In the genomic region with DNA sequence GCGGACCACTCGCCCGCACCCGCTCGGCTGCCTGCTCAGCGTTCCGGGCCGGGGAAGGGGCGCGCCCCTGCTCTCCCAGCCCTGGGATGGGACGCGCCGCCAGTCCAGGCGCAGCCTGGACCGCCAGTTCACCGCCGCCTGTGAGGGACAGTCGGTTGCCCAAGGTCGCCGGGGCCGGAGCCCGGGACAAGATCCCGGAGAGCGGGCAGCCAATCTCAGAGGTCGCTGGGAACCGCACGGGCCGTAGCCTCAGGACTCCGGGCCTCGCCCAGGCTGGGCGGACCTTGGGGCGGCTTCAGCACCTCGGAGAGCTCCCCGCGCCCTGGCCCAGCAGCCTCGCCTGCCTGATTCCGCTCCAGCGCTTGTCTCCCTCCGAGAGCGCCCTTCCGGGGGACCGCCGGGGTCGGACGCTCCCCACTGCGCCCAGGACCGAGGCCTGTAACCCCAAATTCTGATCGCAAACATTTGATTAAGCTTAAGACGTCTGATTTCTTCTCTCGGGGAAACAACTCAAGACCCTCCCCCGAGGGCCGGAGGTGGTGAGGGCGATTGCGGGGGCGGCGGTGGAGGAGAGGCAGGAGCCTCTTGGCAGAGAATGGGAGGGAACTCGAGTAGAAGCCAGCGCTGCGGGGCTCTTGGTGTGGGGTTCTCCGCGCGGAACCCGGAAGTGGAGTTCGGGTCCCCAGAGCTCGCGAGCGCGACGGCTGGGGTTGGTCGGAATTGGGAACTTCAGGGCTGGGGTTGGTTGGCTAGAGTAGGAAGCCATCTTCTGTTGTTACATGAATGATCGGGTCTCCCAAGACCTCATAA, we compare ENCODE assay signal across 1 cellular context.
TF ChIP-seq lines count a peak whose summit lies in the region.

No MANE protein-coding gene starts in this region.

TF ChIP-seq in WTC11, 78 proteins besides CTCF, POLR2A, EP300 and RAD21 (continued from another document and continues in another):
- TF ChIP-seq, protein P1, sequence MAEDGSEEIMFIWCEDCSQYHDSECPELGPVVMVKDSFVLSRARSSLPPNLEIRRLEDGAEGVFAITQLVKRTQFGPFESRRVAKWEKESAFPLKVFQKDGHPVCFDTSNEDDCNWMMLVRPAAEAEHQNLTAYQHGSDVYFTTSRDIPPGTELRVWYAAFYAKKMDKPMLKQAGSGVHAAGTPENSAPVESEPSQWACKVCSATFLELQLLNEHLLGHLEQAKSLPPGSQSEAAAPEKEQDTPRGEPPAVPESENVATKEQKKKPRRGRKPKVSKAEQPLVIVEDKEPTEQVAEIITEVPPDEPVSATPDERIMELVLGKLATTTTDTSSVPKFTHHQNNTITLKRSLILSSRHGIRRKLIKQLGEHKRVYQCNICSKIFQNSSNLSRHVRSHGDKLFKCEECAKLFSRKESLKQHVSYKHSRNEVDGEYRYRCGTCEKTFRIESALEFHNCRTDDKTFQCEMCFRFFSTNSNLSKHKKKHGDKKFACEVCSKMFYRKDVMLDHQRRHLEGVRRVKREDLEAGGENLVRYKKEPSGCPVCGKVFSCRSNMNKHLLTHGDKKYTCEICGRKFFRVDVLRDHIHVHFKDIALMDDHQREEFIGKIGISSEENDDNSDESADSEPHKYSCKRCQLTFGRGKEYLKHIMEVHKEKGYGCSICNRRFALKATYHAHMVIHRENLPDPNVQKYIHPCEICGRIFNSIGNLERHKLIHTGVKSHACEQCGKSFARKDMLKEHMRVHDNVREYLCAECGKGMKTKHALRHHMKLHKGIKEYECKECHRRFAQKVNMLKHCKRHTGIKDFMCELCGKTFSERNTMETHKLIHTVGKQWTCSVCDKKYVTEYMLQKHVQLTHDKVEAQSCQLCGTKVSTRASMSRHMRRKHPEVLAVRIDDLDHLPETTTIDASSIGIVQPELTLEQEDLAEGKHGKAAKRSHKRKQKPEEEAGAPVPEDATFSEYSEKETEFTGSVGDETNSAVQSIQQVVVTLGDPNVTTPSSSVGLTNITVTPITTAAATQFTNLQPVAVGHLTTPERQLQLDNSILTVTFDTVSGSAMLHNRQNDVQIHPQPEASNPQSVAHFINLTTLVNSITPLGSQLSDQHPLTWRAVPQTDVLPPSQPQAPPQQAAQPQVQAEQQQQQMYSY (CRISPR knock-in tag; IDR thresholded peaks at IDR 0.05): peak; percentile 97
- TF ChIP-seq TEAD1 (CRISPR knock-in tag; IDR thresholded peaks at IDR 0.05) (peak; percentile 98), ZNF138 (CRISPR knock-in tag; conservative IDR thresholded peaks at IDR 0.05) (no peak), SOX15 (CRISPR knock-in tag; IDR thresholded peaks at IDR 0.05) (no peak), KAT7 (CRISPR knock-in tag; IDR thresholded peaks at IDR 0.05; ENCODE audit: borderline replicate concordance) (peak; percentile 82; the same call in 1 of the 2 replicates), MYBL2 (CRISPR knock-in tag; IDR thresholded peaks at IDR 0.05) (peak; percentile 94), TP53 (CRISPR knock-in tag; IDR thresholded peaks at IDR 0.05) (peak; percentile 92), ETV6 (CRISPR knock-in tag; IDR thresholded peaks at IDR 0.05) (peak; percentile 92), ZNF416 (CRISPR knock-in tag; IDR thresholded peaks at IDR 0.05) (no peak), NR1H2 (CRISPR knock-in tag; IDR thresholded peaks at IDR 0.05) (0 out of 2 replicates have a peak, but pooled peaks have one; percentile 24), HMGA2 (CRISPR knock-in tag; IDR thresholded peaks at IDR 0.05) (no peak), SP1 (CRISPR knock-in tag; conservative IDR thresholded peaks at IDR 0.05) (peak; percentile 79), ZNF317 (CRISPR knock-in tag; IDR thresholded peaks at IDR 0.05; ENCODE audit: borderline replicate concordance, low read depth) (peak; percentile 79), SMAD3 (CRISPR knock-in tag; IDR thresholded peaks at IDR 0.05; ENCODE audit: borderline replicate concordance) (peak; percentile 97), GTF2I (CRISPR knock-in tag; conservative IDR thresholded peaks at IDR 0.05) (no peak), SMAD4 (CRISPR knock-in tag; IDR thresholded peaks at IDR 0.05) (peak; percentile 86), ESRRA (CRISPR knock-in tag; IDR thresholded peaks at IDR 0.05; ENCODE audit: borderline replicate concordance) (peak; percentile 91; the same call in 1 of the 2 replicates), RELA (CRISPR knock-in tag; IDR thresholded peaks at IDR 0.05; ENCODE audit: borderline replicate concordance) (peak; percentile 96), RORB (CRISPR knock-in tag; IDR thresholded peaks at IDR 0.05) (no peak), JAZF1 (CRISPR knock-in tag; IDR thresholded peaks at IDR 0.05) (no peak), GABPB1 (CRISPR knock-in tag; IDR thresholded peaks at IDR 0.05) (peak; percentile 89), TEAD4 (CRISPR knock-in tag; IDR thresholded peaks at IDR 0.05) (peak; percentile 91), ZNF232 (CRISPR knock-in tag; IDR thresholded peaks at IDR 0.05) (peak; percentile 97), NFE2L1 (CRISPR knock-in tag; IDR thresholded peaks at IDR 0.05) (peak; percentile 95), JUN (CRISPR knock-in tag; IDR thresholded peaks at IDR 0.05) (peak; percentile 97), NR3C1 (CRISPR knock-in tag; conservative IDR thresholded peaks at IDR 0.05; ENCODE audit: low read depth) (no peak; the same call in 1 of the 2 replicates), CREB1 (CRISPR knock-in tag; IDR thresholded peaks at IDR 0.05) (peak; percentile 91), ZNF396 (CRISPR knock-in tag; IDR thresholded peaks at IDR 0.05; ENCODE audit: borderline replicate concordance) (no peak)
- TF ChIP-seq, protein P2, sequence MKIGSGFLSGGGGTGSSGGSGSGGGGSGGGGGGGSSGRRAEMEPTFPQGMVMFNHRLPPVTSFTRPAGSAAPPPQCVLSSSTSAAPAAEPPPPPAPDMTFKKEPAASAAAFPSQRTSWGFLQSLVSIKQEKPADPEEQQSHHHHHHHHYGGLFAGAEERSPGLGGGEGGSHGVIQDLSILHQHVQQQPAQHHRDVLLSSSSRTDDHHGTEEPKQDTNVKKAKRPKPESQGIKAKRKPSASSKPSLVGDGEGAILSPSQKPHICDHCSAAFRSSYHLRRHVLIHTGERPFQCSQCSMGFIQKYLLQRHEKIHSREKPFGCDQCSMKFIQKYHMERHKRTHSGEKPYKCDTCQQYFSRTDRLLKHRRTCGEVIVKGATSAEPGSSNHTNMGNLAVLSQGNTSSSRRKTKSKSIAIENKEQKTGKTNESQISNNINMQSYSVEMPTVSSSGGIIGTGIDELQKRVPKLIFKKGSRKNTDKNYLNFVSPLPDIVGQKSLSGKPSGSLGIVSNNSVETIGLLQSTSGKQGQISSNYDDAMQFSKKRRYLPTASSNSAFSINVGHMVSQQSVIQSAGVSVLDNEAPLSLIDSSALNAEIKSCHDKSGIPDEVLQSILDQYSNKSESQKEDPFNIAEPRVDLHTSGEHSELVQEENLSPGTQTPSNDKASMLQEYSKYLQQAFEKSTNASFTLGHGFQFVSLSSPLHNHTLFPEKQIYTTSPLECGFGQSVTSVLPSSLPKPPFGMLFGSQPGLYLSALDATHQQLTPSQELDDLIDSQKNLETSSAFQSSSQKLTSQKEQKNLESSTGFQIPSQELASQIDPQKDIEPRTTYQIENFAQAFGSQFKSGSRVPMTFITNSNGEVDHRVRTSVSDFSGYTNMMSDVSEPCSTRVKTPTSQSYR (CRISPR knock-in tag; IDR thresholded peaks at IDR 0.05): peak; percentile 93
- TF ChIP-seq, protein P3, sequence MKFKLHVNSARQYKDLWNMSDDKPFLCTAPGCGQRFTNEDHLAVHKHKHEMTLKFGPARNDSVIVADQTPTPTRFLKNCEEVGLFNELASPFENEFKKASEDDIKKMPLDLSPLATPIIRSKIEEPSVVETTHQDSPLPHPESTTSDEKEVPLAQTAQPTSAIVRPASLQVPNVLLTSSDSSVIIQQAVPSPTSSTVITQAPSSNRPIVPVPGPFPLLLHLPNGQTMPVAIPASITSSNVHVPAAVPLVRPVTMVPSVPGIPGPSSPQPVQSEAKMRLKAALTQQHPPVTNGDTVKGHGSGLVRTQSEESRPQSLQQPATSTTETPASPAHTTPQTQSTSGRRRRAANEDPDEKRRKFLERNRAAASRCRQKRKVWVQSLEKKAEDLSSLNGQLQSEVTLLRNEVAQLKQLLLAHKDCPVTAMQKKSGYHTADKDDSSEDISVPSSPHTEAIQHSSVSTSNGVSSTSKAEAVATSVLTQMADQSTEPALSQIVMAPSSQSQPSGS (CRISPR knock-in tag; IDR thresholded peaks at IDR 0.05; ENCODE audit: borderline replicate concordance, low read depth): no peak
- TF ChIP-seq, protein P4, sequence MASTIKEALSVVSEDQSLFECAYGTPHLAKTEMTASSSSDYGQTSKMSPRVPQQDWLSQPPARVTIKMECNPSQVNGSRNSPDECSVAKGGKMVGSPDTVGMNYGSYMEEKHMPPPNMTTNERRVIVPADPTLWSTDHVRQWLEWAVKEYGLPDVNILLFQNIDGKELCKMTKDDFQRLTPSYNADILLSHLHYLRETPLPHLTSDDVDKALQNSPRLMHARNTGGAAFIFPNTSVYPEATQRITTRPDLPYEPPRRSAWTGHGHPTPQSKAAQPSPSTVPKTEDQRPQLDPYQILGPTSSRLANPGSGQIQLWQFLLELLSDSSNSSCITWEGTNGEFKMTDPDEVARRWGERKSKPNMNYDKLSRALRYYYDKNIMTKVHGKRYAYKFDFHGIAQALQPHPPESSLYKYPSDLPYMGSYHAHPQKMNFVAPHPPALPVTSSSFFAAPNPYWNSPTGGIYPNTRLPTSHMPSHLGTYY (CRISPR knock-in tag; IDR thresholded peaks at IDR 0.05): no peak
- TF ChIP-seq, protein P5, sequence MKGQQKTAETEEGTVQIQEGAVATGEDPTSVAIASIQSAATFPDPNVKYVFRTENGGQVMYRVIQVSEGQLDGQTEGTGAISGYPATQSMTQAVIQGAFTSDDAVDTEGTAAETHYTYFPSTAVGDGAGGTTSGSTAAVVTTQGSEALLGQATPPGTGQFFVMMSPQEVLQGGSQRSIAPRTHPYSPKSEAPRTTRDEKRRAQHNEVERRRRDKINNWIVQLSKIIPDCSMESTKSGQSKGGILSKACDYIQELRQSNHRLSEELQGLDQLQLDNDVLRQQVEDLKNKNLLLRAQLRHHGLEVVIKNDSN (CRISPR knock-in tag; IDR thresholded peaks at IDR 0.05): peak; percentile 84; the same call in 1 of the 2 replicates
- TF ChIP-seq, protein P6, sequence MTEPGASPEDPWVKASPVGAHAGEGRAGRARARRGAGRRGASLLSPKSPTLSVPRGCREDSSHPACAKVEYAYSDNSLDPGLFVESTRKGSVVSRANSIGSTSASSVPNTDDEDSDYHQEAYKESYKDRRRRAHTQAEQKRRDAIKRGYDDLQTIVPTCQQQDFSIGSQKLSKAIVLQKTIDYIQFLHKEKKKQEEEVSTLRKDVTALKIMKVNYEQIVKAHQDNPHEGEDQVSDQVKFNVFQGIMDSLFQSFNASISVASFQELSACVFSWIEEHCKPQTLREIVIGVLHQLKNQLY (CRISPR knock-in tag; IDR thresholded peaks at IDR 0.05): peak; percentile 71; the same call in 1 of the 2 replicates
- TF ChIP-seq, protein P7, sequence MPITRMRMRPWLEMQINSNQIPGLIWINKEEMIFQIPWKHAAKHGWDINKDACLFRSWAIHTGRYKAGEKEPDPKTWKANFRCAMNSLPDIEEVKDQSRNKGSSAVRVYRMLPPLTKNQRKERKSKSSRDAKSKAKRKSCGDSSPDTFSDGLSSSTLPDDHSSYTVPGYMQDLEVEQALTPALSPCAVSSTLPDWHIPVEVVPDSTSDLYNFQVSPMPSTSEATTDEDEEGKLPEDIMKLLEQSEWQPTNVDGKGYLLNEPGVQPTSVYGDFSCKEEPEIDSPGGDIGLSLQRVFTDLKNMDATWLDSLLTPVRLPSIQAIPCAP (CRISPR knock-in tag; IDR thresholded peaks at IDR 0.05): peak; percentile 93
- TF ChIP-seq, protein P8, sequence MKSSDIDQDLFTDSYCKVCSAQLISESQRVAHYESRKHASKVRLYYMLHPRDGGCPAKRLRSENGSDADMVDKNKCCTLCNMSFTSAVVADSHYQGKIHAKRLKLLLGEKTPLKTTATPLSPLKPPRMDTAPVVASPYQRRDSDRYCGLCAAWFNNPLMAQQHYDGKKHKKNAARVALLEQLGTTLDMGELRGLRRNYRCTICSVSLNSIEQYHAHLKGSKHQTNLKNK (CRISPR knock-in tag; IDR thresholded peaks at IDR 0.05): no peak
- TF ChIP-seq, protein P9, sequence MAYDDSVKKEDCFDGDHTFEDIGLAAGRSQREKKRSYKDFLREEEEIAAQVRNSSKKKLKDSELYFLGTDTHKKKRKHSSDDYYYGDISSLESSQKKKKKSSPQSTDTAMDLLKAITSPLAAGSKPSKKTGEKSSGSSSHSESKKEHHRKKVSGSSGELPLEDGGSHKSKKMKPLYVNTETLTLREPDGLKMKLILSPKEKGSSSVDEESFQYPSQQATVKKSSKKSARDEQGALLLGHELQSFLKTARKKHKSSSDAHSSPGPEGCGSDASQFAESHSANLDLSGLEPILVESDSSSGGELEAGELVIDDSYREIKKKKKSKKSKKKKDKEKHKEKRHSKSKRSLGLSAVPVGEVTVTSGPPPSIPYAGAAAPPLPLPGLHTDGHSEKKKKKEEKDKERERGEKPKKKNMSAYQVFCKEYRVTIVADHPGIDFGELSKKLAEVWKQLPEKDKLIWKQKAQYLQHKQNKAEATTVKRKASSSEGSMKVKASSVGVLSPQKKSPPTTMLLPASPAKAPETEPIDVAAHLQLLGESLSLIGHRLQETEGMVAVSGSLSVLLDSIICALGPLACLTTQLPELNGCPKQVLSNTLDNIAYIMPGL (CRISPR knock-in tag; IDR thresholded peaks at IDR 0.05): no peak; the same call in 1 of the 2 replicates
- TF ChIP-seq, protein P10, sequence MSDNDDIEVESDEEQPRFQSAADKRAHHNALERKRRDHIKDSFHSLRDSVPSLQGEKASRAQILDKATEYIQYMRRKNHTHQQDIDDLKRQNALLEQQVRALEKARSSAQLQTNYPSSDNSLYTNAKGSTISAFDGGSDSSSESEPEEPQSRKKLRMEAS (CRISPR knock-in tag; IDR thresholded peaks at IDR 0.05): peak; percentile 88
- TF ChIP-seq, protein P11, sequence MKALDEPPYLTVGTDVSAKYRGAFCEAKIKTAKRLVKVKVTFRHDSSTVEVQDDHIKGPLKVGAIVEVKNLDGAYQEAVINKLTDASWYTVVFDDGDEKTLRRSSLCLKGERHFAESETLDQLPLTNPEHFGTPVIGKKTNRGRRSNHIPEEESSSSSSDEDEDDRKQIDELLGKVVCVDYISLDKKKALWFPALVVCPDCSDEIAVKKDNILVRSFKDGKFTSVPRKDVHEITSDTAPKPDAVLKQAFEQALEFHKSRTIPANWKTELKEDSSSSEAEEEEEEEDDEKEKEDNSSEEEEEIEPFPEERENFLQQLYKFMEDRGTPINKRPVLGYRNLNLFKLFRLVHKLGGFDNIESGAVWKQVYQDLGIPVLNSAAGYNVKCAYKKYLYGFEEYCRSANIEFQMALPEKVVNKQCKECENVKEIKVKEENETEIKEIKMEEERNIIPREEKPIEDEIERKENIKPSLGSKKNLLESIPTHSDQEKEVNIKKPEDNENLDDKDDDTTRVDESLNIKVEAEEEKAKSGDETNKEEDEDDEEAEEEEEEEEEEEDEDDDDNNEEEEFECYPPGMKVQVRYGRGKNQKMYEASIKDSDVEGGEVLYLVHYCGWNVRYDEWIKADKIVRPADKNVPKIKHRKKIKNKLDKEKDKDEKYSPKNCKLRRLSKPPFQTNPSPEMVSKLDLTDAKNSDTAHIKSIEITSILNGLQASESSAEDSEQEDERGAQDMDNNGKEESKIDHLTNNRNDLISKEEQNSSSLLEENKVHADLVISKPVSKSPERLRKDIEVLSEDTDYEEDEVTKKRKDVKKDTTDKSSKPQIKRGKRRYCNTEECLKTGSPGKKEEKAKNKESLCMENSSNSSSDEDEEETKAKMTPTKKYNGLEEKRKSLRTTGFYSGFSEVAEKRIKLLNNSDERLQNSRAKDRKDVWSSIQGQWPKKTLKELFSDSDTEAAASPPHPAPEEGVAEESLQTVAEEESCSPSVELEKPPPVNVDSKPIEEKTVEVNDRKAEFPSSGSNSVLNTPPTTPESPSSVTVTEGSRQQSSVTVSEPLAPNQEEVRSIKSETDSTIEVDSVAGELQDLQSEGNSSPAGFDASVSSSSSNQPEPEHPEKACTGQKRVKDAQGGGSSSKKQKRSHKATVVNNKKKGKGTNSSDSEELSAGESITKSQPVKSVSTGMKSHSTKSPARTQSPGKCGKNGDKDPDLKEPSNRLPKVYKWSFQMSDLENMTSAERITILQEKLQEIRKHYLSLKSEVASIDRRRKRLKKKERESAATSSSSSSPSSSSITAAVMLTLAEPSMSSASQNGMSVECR (CRISPR knock-in tag; IDR thresholded peaks at IDR 0.05; ENCODE audit: borderline replicate concordance): peak; percentile 100
